17 cellular contexts compared by ENCODE assay signal in genomic region chr11:64758330-64759079, GRCh38. TPM values are rescaled to one million over a fixed set of nuclear protein-coding genes. Genes with fewer than 3 reads are reported as not detected.
A peak's percentile ranks its signal among the peaks of the same experiment; 100 is the strongest.
DNase-seq lines count a peak whose midpoint lies in the region; ATAC-seq and TF ChIP-seq lines count a peak whose summit lies in the region.
"Had no signal": no experiment of that assay in that cellular context is flagged by ENCODE, and none has a peak within 500 bp of the region (broad histone marks: within the 10 kb centered on the region; RNA-seq: fewer than 3 reads in every experiment).

No MANE protein-coding gene starts in this region.

- TF ChIP-seq CTCF in esophagus muscularis mucosa (IDR thresholded peaks at IDR 0.05) (no peak), neural crest cell (conservative IDR thresholded peaks at IDR 0.05) (no peak), upper lobe of right lung (IDR thresholded peaks at IDR 0.05) (no peak)

- peaks cover 3% of the 10 kb centered on the region for H3K36me3 Mint-ChIP-seq in neural crest cell (ENCODE audit: low read depth)

- TF ChIP-seq POLR2A in esophagus muscularis mucosa (IDR thresholded peaks at IDR 0.05; ENCODE audit: low read depth): no peak

- H3K4me1 Mint-ChIP-seq in neural crest cell: peaks cover 38% of the 10 kb centered on the region

- WGBS in esophagus muscularis mucosa: 87% methylated on average over 14 of the region's 15 CpGs

- intact Hi-C loops in Right ventricle myocardium superior (cut with DNase I): no loop called here
- intact Hi-C loops in left ventricle myocardium superior (cut with micrococcal nuclease): no loop called here
- intact Hi-C loops in esophagus muscularis mucosa (cut with DNase I): no loop called here
- intact Hi-C loops in upper lobe of right lung (cut with DNase I): no loop called here

- DNase-seq in Right ventricle myocardium superior (peak; percentile 30), left ventricle myocardium superior (no peak), esophagus muscularis mucosa (ENCODE audit: extremely low spot score) (no peak), neural crest cell (ENCODE audit: low read depth, low spot score) (no peak), upper lobe of right lung (peak; percentile 61), NCI-H226 (no peak), mucosa of gallbladder (ENCODE audit: low spot score) (no peak), iPS-NIHi7 (ENCODE audit: extremely low spot score) (no peak)
- DNase-seq: activated CD4-positive, alpha-beta memory T cell treated with anti-CD3 and anti-CD28 coated beads for 36 hours; COR-L47; mesenchymal stem cell; NCI-H1105 treated with DMSO at 0.1 percent for 48 hours; NCI-H345 had no signal

- peaks cover 0 to 29% (median 20%) of the 10 kb centered on the region in 4 donors for H3K36me3 ChIP-seq in esophagus muscularis mucosa
- H3K36me3 ChIP-seq in upper lobe of right lung: peaks cover 13% of the 10 kb centered on the region

- no peak for TF ChIP-seq EP300 in esophagus muscularis mucosa (IDR thresholded peaks at IDR 0.05)

- peak overlapping the region; percentile 86 to 92 (median 88) for H3K27ac ChIP-seq in esophagus muscularis mucosa (replicated peaks in 1 of 4)
- H3K27ac ChIP-seq in upper lobe of right lung: no peak overlapping the region
- H3K27ac ChIP-seq: HL-60, parathyroid adenoma had no signal

- H3K27me3 ChIP-seq in esophagus muscularis mucosa: no peaks in the 10 kb centered on the region
- H3K27me3 ChIP-seq in upper lobe of right lung: no peaks in the 10 kb centered on the region
- H3K27me3 ChIP-seq: tibial nerve had no signal

- H3K4me3 ChIP-seq in esophagus muscularis mucosa (peak overlapping the region; percentile 39 to 51 (median 50)), upper lobe of right lung (no peak overlapping the region)

- H3K4me3 Mint-ChIP-seq in neural crest cell: peak overlapping the region; percentile 90
- H3K4me3 Mint-ChIP-seq: activated CD4-positive, alpha-beta memory T cell treated with anti-CD3 and anti-CD28 coated beads for 36 hours had no signal

- H3K9me3 ChIP-seq in esophagus muscularis mucosa (no peaks in the 10 kb centered on the region), upper lobe of right lung (no peaks in the 10 kb centered on the region)
- H3K9me3 ChIP-seq: tibial nerve had no signal

- H3K4me1 ChIP-seq in esophagus muscularis mucosa (peaks cover 45 to 61% (median 59%) of the 10 kb centered on the region in 4 donors), upper lobe of right lung (peaks cover 18% of the 10 kb centered on the region)

- H3K27ac Mint-ChIP-seq in neural crest cell (ENCODE audit: unreplicated experiment): no peak overlapping the region
- H3K27ac Mint-ChIP-seq: activated CD4-positive, alpha-beta memory T cell treated with anti-CD3 and anti-CD28 coated beads for 36 hours had no signal

- peak; percentile 1 for ATAC-seq in Right ventricle myocardium superior (ENCODE audit: poor library complexity)
- ATAC-seq in left ventricle myocardium superior: no peak
- ATAC-seq in upper lobe of right lung: no peak

- peaks cover 30% of the 10 kb centered on the region for H3K27me3 Mint-ChIP-seq in neural crest cell (ENCODE audit: low read depth)
- H3K27me3 Mint-ChIP-seq: activated CD4-positive, alpha-beta memory T cell treated with anti-CD3 and anti-CD28 coated beads for 36 hours had no signal

- no peaks in the 10 kb centered on the region for H3K9me3 Mint-ChIP-seq in neural crest cell
- H3K9me3 Mint-ChIP-seq: activated CD4-positive, alpha-beta memory T cell treated with anti-CD3 and anti-CD28 coated beads for 36 hours had no signal

RNA-seq across cellular contexts. Expression of gene PYGM, which starts 1.3 kb away (rescaled TPM):
- 183 TPM for total RNA-seq in Right ventricle myocardium superior
- total RNA-seq in left ventricle myocardium superior: 175 TPM
- total RNA-seq in esophagus muscularis mucosa: 10 to 100 TPM; 18.4 to 57.2 (median 26.3) TPM
- total RNA-seq in neural crest cell: 1.2 TPM in 2 replicates
- 2.0 TPM for total RNA-seq in upper lobe of right lung
- total RNA-seq in mucosa of gallbladder: 14.3 TPM

RNA-seq across cellular contexts. Expression of gene RASGRP2, which starts 14.6 kb away (rescaled TPM):
- total RNA-seq in Right ventricle myocardium superior (38.4 TPM), left ventricle myocardium superior (44.5 TPM), esophagus muscularis mucosa (10 to 100 TPM; 32.8 to 72.8 (median 34.9) TPM), neural crest cell (0.93 and 1.5 TPM in 2 replicates), upper lobe of right lung (27.6 TPM), mucosa of gallbladder (17.1 TPM)
- total RNA-seq: SK-MEL-5 had no signal

RNA-seq across cellular contexts. Expression of gene SF1, which starts 19.8 kb away (rescaled TPM):
- total RNA-seq in Right ventricle myocardium superior (182 TPM), left ventricle myocardium superior (191 TPM), esophagus muscularis mucosa (100 to 1,000 TPM; 199 to 285 (median 234) TPM), neural crest cell (578 and 592 TPM in 2 replicates), upper lobe of right lung (294 TPM), mucosa of gallbladder (263 TPM)

RNA-seq across cellular contexts. Expression of gene NRXN2, which starts 35.5 kb away (rescaled TPM):
- 0.86 TPM for total RNA-seq in Right ventricle myocardium superior
- total RNA-seq in left ventricle myocardium superior: 0.97 TPM
- 10 to 100 TPM in 1 of 4 donors, 1 to 10 TPM in 3; 2.1 to 12.9 (median 4.3) TPM for total RNA-seq in esophagus muscularis mucosa
- 8.5 and 10.0 TPM in 2 replicates for total RNA-seq in neural crest cell
- 0.72 TPM for total RNA-seq in upper lobe of right lung
- 8.1 TPM for total RNA-seq in mucosa of gallbladder

RNA-seq across cellular contexts. Expression of gene MAP4K2, which starts 44.5 kb away (rescaled TPM):
- total RNA-seq in Right ventricle myocardium superior (7.7 TPM), left ventricle myocardium superior (8.6 TPM), esophagus muscularis mucosa (10 to 100 TPM; 11.1 to 25.0 (median 17.1) TPM), neural crest cell (13.1 and 14.6 TPM in 2 replicates), upper lobe of right lung (28.9 TPM), mucosa of gallbladder (23.1 TPM)

Comparison
In these comparisons a context has a peak if more than half of its experiments do, and no peak if none do; other contexts are left out.
1. DNase-seq: peak in Right ventricle myocardium superior (single experiment) and upper lobe of right lung (single experiment); none in left ventricle myocardium superior (single experiment), esophagus muscularis mucosa (single experiment), neural crest cell (single experiment), NCI-H226 (single experiment), mucosa of gallbladder (single experiment) and iPS-NIHi7 (single experiment).